In genomic region chr1:93667642-93668041, GRCh38 we compare ENCODE assay signal across 25 cellular contexts. TPM values are rescaled to one million over a fixed set of nuclear protein-coding genes. Genes with fewer than 3 reads are reported as not detected.
DNase-seq lines count a peak whose midpoint lies in the region; ATAC-seq, FAIRE-seq and TF ChIP-seq lines count a peak whose summit lies in the region.
"Had no signal": no experiment of that assay in that cellular context is flagged by ENCODE, and none has a peak within 500 bp of the region (broad histone marks: within the 10 kb centered on the region; RNA-seq: fewer than 3 reads in every experiment).

No MANE protein-coding gene starts in this region.

- peak overlapping the region; percentile 31 for H3K9ac ChIP-seq in endodermal cell (ENCODE audit: extremely low read depth, low read length, poor library complexity, severe bottlenecking)

- H3K27ac ChIP-seq in A549 = peak overlapping the region; percentile 94 to 95
- H3K27ac ChIP-seq in endodermal cell (ENCODE audit: low read depth, low read length) = peak overlapping the region; percentile 11
- H3K27ac ChIP-seq in ovary = no peak overlapping the region
- H3K27ac ChIP-seq: colonic mucosa, SK-N-MC had no signal

- TF ChIP-seq CTCF in A549 (IDR thresholded peaks at IDR 0.05) = no peak
- TF ChIP-seq CTCF in endodermal cell (conservative IDR thresholded peaks at IDR 0.05) = no peak
- no peak for TF ChIP-seq CTCF in nephron (IDR thresholded peaks at IDR 0.05; ENCODE audit: unreplicated experiment in 3 of 3)
- no peak for TF ChIP-seq CTCF in ovary (IDR thresholded peaks at IDR 0.05)

- no peak for TF ChIP-seq RAD21 in A549 (conservative IDR thresholded peaks at IDR 0.05 in 1 of 2, IDR thresholded peaks at IDR 0.05 in 1 of 2)

- H3K36me3 ChIP-seq in endodermal cell (ENCODE audit: control insufficient read depth, insufficient read depth, low read length) (peaks cover 80% of the 10 kb centered on the region), ovary (no peaks in the 10 kb centered on the region)
- H3K36me3 ChIP-seq: colonic mucosa had no signal

- H3K4me2 ChIP-seq in A549 = peak overlapping the region; percentile 85

- intact Hi-C loops in ovary (cut with DNase I) = no loop called here

- ATAC-seq in A549 (no peak), esophagus mucosa (no peak)
- ATAC-seq: activated CD4-positive, CD25-positive, alpha-beta regulatory T cell treated with anti-CD3 and anti-CD28 coated beads, Interleukin-2, amount 50 U/mL, for 24 hours had no signal

- H3K27me3 Mint-ChIP-seq in endodermal cell (ENCODE audit: insufficient read depth) = no peaks in the 10 kb centered on the region
- H3K27me3 Mint-ChIP-seq in nephron (ENCODE audit: low read depth) = no peaks in the 10 kb centered on the region
- H3K27me3 Mint-ChIP-seq: activated T-cell treated with anti-CD3 and anti-CD28 coated beads, Interleukin-2, amount 50 U/mL, for 24 hours had no signal

- H3K4me1 Mint-ChIP-seq in endodermal cell = peaks cover 80% of the 10 kb centered on the region
- peaks cover 85% of the 10 kb centered on the region for H3K4me1 Mint-ChIP-seq in nephron
- H3K4me1 Mint-ChIP-seq: immature natural killer cell had no signal

- POLR2A ChIA-PET in A549 (lab: Yijun Ruan, JAX) = no interaction called here

- no peaks in the 10 kb centered on the region for H3K27me3 ChIP-seq in endodermal cell (ENCODE audit: control insufficient read depth, insufficient read depth, low read length, poor library complexity, severe bottlenecking)
- H3K27me3 ChIP-seq in ovary = no peaks in the 10 kb centered on the region
- H3K27me3 ChIP-seq: colonic mucosa, heart right ventricle had no signal

- no peak overlapping the region for H3K4me3 ChIP-seq in A549
- H3K4me3 ChIP-seq in endodermal cell (ENCODE audit: low read length) = peak overlapping the region; percentile 14
- H3K4me3 ChIP-seq in ovary = no peak overlapping the region
- H3K4me3 ChIP-seq: colonic mucosa, heart right ventricle, SK-N-MC had no signal

- H3K9me3 Mint-ChIP-seq in endodermal cell (peaks cover 2% of the 10 kb centered on the region), nephron (no peaks in the 10 kb centered on the region)
- H3K9me3 Mint-ChIP-seq: activated T-cell treated with anti-CD3 and anti-CD28 coated beads, Interleukin-2, amount 50 U/mL, for 24 hours; immature natural killer cell had no signal

- 86% methylated on average over 3 of the region's 4 CpGs for WGBS in A549 (ENCODE audit: missing lambda C conversion rate)
- WGBS in endodermal cell (ENCODE audit: insufficient coverage in 1 of 2, insufficient read length in 1 of 2), 2 experiments = 92% methylated on average over 4 of the region's 4 CpGs; no CpG with 5 or more reads in 1 of the 2 experiments
- WGBS in ovary, 3 donors = 94 to 98% (median 97%) methylated on average over 4 of the region's 4 CpGs

- H3K27ac Mint-ChIP-seq in endodermal cell (peak overlapping the region; percentile 91), nephron (peak overlapping the region; percentile 79 to 93 (median 86))
- H3K27ac Mint-ChIP-seq: activated T-cell treated with anti-CD3 and anti-CD28 coated beads, Interleukin-2, amount 50 U/mL, for 24 hours had no signal

- no peaks in the 10 kb centered on the region for H3K9me3 ChIP-seq in A549
- H3K9me3 ChIP-seq in endodermal cell (ENCODE audit: control insufficient read depth, low read length) = peaks cover 16% of the 10 kb centered on the region
- H3K9me3 ChIP-seq in ovary = no peaks in the 10 kb centered on the region
- H3K9me3 ChIP-seq: colonic mucosa, heart right ventricle had no signal

- TF ChIP-seq POLR2A in A549 (IDR thresholded peaks at IDR 0.05; ENCODE audit: low read length) (no peak), ovary (IDR thresholded peaks at IDR 0.05) (no peak)

- peaks cover 63% of the 10 kb centered on the region for H3K36me3 Mint-ChIP-seq in endodermal cell (ENCODE audit: low read depth)
- H3K36me3 Mint-ChIP-seq in nephron (ENCODE audit: low read depth) = peaks cover 7% of the 10 kb centered on the region
- H3K36me3 Mint-ChIP-seq: immature natural killer cell had no signal

- H3K4me3 Mint-ChIP-seq in endodermal cell = no peak overlapping the region
- H3K4me3 Mint-ChIP-seq in nephron = peak overlapping the region in 2 of 3 experiments; percentile 6 to 34
- H3K4me3 Mint-ChIP-seq: activated T-cell treated with anti-CD3 and anti-CD28 coated beads, Interleukin-2, amount 50 U/mL, for 24 hours; immature natural killer cell had no signal

- no peak for TF ChIP-seq EP300 in A549 (IDR thresholded peaks at IDR 0.05)
- TF ChIP-seq EP300 in ovary (IDR thresholded peaks at IDR 0.05) = no peak

- H3K4me1 ChIP-seq in A549 (peaks cover 97% of the 10 kb centered on the region), endodermal cell (ENCODE audit: control insufficient read depth, insufficient read depth, low read length) (peaks cover 63% of the 10 kb centered on the region), ovary (ENCODE audit: insufficient read depth) (peaks cover 34% of the 10 kb centered on the region)

- no peak for DNase-seq in A549 (ENCODE audit: low read depth in 1 of 2, low spot score in 1 of 2)
- DNase-seq in M059J (ENCODE audit: low read depth) = peak; percentile 45
- no peak for DNase-seq in endodermal cell
- DNase-seq in ovary = no peak
- DNase-seq in epidermal melanocyte (ENCODE audit: insufficient read length, low spot score) = no peak
- DNase-seq in OCI-M1 (lab: John Stamatoyannopoulos, UW) = no peak
- DNase-seq: activated CD8-positive, alpha-beta memory T cell treated with anti-CD3 and anti-CD28 coated beads for 24 hours; activated T-cell treated with anti-CD3 and anti-CD28 coated beads, Interleukin-2, amount 50 U/mL, for 24 hours; colonic mucosa; heart right ventricle; immature natural killer cell; NCI-H187 treated with DMSO at 0.1 percent for 48 hours; NCI-H2227 treated with DMSO at 0.1 percent for 48 hours; NCI-H82; occipital lobe; retina; stimulated activated CD8-positive, alpha-beta memory T cell treated with anti-CD3 and anti-CD28 coated beads, Interleukin-4, amount 100 ng/mL, for 48 hours; substantia nigra; T-helper 9 cell had no signal

- FAIRE-seq in A549 (lab: Jason Lieb, UNC) = no peak
- FAIRE-seq: bronchial epithelial cell, urothelium cell line had no signal

- CTCF ChIA-PET in A549 (lab: Yijun Ruan, JAX) = interaction anchor here (0.9 to 10.7 kb wide), 4 partner anchors 13 to 148 kb away, joined by 3 to 76 read pairs (median 20); partner anchors contain the start of gene BCAR3

TF ChIP-seq in A549, 52 proteins besides CTCF, POLR2A, EP300 and RAD21 (continues in another document):
- TF ChIP-seq, protein P1, sequence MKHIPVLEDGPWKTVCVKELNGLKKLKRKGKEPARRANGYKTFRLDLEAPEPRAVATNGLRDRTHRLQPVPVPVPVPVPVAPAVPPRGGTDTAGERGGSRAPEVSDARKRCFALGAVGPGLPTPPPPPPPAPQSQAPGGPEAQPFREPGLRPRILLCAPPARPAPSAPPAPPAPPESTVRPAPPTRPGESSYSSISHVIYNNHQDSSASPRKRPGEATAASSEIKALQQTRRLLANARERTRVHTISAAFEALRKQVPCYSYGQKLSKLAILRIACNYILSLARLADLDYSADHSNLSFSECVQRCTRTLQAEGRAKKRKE (CRISPR knock-in tag; IDR thresholded peaks at IDR 0.05; ENCODE audit: low read depth) = no peak
- TF ChIP-seq NR3C1 (IDR thresholded peaks at IDR 0.05) (no peak), KDM5A (IDR thresholded peaks at IDR 0.05) (no peak), ZFP36 (IDR thresholded peaks at IDR 0.05; ENCODE audit: borderline replicate concordance, partially characterized antibody) (no peak), E2F6 (IDR thresholded peaks at IDR 0.05; ENCODE audit: borderline replicate concordance, low read depth) (no peak), CEBPB (IDR thresholded peaks at IDR 0.05) (no peak), JUNB (IDR thresholded peaks at IDR 0.05) (no peak), MYC (IDR thresholded peaks at IDR 0.05; ENCODE audit: borderline replicate concordance, low read length) (no peak), BCL3 (IDR thresholded peaks at IDR 0.05) (no peak), RARB (CRISPR knock-in tag; IDR thresholded peaks at IDR 0.05) (no peak), POLR2AphosphoS2 (conservative IDR thresholded peaks at IDR 0.05; ENCODE audit: low read length) (no peak)
- TF ChIP-seq, protein P2, sequence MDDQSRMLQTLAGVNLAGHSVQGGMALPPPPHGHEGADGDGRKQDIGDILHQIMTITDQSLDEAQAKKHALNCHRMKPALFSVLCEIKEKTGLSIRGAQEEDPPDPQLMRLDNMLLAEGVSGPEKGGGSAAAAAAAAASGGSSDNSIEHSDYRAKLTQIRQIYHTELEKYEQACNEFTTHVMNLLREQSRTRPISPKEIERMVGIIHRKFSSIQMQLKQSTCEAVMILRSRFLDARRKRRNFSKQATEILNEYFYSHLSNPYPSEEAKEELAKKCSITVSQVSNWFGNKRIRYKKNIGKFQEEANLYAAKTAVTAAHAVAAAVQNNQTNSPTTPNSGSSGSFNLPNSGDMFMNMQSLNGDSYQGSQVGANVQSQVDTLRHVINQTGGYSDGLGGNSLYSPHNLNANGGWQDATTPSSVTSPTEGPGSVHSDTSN (IDR thresholded peaks at IDR 0.05) = no peak

RNA-seq across cellular contexts. Expression of gene BCAR3, which starts 14.0 kb away (rescaled TPM):
- polyA plus RNA-seq in A549 (2011; rRNA removed) (31.6 and 32.1 TPM in 2 replicates), A549 (2017; fragmentation: RNase III; extraction: RNeasy Plus Mini Kit Qiagen cat#74134 plus additional on column Dnase treatment) (29.8 to 35.8 TPM (median 33.4 TPM) in 3 replicates), ovary (10 to 100 TPM; 14.7 to 23.0 TPM)
- 28.6 and 37.0 TPM in 2 replicates for polyA plus RNA-seq in A549 (2012; cell fraction: cytosol; rRNA removed)
- 40.5 and 50.4 TPM in 2 replicates for polyA plus RNA-seq in A549 (2012; cell fraction: nucleus; rRNA removed)
- 27.5 and 30.0 TPM in 2 replicates for polyA minus RNA-seq in A549 (2011; rRNA and poly(A)+ RNA removed)
- 52.4 and 72.2 TPM in 2 replicates for total RNA-seq in M059J (2014; rRNA removed; shearing (Covaris generic))
- total RNA-seq in endodermal cell (10 to 100 TPM; 32.7 to 48.7 TPM), esophagus mucosa (5.7 TPM), ovary (10 to 100 TPM; 13.8 to 30.8 (median 17.5) TPM)
- polyA plus RNA-seq in endodermal cell (2013, experiment 1 of 2) = 23.9 TPM
- polyA plus RNA-seq in endodermal cell (2013, experiment 2 of 2) = 30.7 TPM

Comparison
In these comparisons a context has a peak if more than half of its experiments do, and no peak if none do; other contexts are left out.
1. H3K27ac ChIP-seq: peak in A549 (2 of 2) and endodermal cell (single experiment); none in ovary (0 of 2).